2 cellular contexts compared by ENCODE assay signal in the genomic region with DNA sequence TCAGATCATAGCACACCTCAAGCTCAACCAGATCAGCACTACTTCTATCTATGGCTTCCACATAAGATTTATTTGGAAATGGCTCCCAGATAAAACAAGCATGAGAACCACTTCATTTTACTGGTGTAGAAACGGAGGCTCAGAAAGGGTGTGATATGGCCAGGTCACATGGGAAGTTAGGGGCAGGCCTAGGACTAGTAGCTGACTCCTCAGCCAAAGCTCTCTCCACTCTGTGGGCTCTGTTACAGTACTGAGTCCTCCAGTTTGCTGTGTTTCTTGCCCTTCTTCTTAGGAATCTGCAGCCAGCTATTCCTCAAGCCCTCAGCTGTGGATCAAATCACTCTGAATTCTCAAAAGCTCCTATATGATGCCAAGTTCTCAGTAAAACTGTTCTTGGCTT.
TF ChIP-seq lines count a peak whose summit lies in the region.

No MANE protein-coding gene starts in this region.

TF ChIP-seq in SK-N-SH treated with all-trans-retinoic acid at 6 μM for 48 hours, 23 proteins besides CTCF, POLR2A, EP300 and RAD21 (continued from another document):
- TF ChIP-seq PPARA (CRISPR knock-in tag; IDR thresholded peaks at IDR 0.05; ENCODE audit: borderline replicate concordance) (no peak), GLIS3 (CRISPR knock-in tag; IDR thresholded peaks at IDR 0.05) (no peak), OSR1 (CRISPR knock-in tag; IDR thresholded peaks at IDR 0.05) (no peak), ZNF70 (CRISPR knock-in tag; IDR thresholded peaks at IDR 0.05) (no peak), ZC3H10 (CRISPR knock-in tag; IDR thresholded peaks at IDR 0.05) (no peak)
- TF ChIP-seq, protein P1, sequence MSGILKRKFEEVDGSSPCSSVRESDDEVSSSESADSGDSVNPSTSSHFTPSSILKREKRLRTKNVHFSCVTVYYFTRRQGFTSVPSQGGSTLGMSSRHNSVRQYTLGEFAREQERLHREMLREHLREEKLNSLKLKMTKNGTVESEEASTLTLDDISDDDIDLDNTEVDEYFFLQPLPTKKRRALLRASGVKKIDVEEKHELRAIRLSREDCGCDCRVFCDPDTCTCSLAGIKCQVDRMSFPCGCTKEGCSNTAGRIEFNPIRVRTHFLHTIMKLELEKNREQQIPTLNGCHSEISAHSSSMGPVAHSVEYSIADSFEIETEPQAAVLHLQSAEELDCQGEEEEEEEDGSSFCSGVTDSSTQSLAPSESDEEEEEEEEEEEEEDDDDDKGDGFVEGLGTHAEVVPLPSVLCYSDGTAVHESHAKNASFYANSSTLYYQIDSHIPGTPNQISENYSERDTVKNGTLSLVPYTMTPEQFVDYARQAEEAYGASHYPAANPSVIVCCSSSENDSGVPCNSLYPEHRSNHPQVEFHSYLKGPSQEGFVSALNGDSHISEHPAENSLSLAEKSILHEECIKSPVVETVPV (CRISPR knock-in tag; IDR thresholded peaks at IDR 0.05): no peak
- TF ChIP-seq, protein P2, sequence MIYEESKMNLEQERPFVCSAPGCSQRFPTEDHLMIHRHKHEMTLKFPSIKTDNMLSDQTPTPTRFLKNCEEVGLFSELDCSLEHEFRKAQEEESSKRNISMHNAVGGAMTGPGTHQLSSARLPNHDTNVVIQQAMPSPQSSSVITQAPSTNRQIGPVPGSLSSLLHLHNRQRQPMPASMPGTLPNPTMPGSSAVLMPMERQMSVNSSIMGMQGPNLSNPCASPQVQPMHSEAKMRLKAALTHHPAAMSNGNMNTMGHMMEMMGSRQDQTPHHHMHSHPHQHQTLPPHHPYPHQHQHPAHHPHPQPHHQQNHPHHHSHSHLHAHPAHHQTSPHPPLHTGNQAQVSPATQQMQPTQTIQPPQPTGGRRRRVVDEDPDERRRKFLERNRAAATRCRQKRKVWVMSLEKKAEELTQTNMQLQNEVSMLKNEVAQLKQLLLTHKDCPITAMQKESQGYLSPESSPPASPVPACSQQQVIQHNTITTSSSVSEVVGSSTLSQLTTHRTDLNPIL (CRISPR knock-in tag; IDR thresholded peaks at IDR 0.05; ENCODE audit: low read depth): no peak

TF ChIP-seq in SK-N-SH, 30 proteins besides CTCF, POLR2A, EP300 and RAD21 (continued from another document):
- no peak for TF ChIP-seq RXRA (IDR thresholded peaks at IDR 0.05; ENCODE audit: borderline replicate concordance, low read depth)
